Comparison of ENCODE assay signal across 20 cellular contexts in the genomic region with DNA sequence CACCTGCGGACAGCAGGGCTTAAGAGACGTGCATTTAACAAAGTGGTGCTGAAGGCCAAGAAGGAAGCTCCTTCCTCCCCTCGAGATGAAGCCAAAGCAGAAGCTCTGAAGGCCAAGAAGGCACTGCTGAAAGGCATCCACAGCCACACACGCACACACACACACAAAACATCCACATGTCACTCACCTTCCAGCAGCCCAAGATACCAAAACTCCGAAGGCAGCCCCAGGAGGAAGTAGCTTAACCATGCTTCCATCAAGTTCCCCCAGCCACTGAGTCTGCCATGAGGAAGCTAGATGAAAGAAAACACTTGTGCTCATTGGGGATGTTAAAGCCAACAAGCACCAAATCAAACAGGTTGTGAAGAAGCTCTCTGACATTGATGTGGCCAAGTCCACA.
A peak's percentile ranks its signal among the peaks of the same experiment; 100 is the strongest.
DNase-seq lines count a peak whose midpoint lies in the region; ATAC-seq, FAIRE-seq and TF ChIP-seq lines count a peak whose summit lies in the region.
"Had no signal": no experiment of that assay in that cellular context is flagged by ENCODE, and none has a peak within 500 bp of the region (broad histone marks: within the 10 kb centered on the region; RNA-seq: fewer than 3 reads in every experiment).

No MANE protein-coding gene starts in this region.

- H3K27ac ChIP-seq in H9 (ENCODE audit: insufficient read length, low read depth, low read length) (no peak overlapping the region), left lung (no peak overlapping the region)
- H3K27ac ChIP-seq: GM23248 had no signal

- H3K9me3 ChIP-seq in H9 (ENCODE audit: control insufficient read depth, low read depth, low read length) = no peaks in the 10 kb centered on the region
- no peaks in the 10 kb centered on the region for H3K9me3 ChIP-seq in left lung
- H3K9me3 ChIP-seq: Caco-2, HAP-1 had no signal

- no peak overlapping the region for H3K4ac ChIP-seq in H9 (ENCODE audit: low read depth, low read length)

- no peak overlapping the region for H3K4me2 ChIP-seq in H9 (ENCODE audit: insufficient read depth, insufficient read length, low read length)

- WGBS in H9 (ENCODE audit: extremely low coverage, insufficient read length, low lambda C conversion rate) = no CpG with 5 or more reads among the region's 5 CpGs

- H3K9ac ChIP-seq in H9 (ENCODE audit: extremely low read depth, insufficient read length, low read length) = no peak overlapping the region
- H3K9ac ChIP-seq: GM23248 had no signal

- no peaks in the 10 kb centered on the region for H4K20me1 ChIP-seq in H9 (ENCODE audit: control insufficient read depth, insufficient read depth, insufficient read length)

- no peak overlapping the region for H4K5ac ChIP-seq in H9 (ENCODE audit: insufficient read length, low read depth, low read length)

- no peaks in the 10 kb centered on the region; the same call in 1 of the 2 replicates for H3K27me3 Mint-ChIP-seq in H9 (ENCODE audit: low read depth)

- H3K4me3 Mint-ChIP-seq in H9 = no peak overlapping the region
- H3K4me3 Mint-ChIP-seq: CD4-positive, CD25-positive, alpha-beta regulatory T cell; CD8-positive, alpha-beta T cell; HFFc6 had no signal

- H2AK5ac ChIP-seq in H9 (ENCODE audit: insufficient read length, low read length) = no peak overlapping the region

- H4K91ac ChIP-seq in H9 (ENCODE audit: insufficient read length, low read depth, low read length) = no peak overlapping the region

- no peaks in the 10 kb centered on the region for H3K79me2 ChIP-seq in H9 (ENCODE audit: insufficient read depth, low read length)

- no peaks in the 10 kb centered on the region for H3K36me3 Mint-ChIP-seq in H9 (ENCODE audit: insufficient read depth in 1 of 3, low read depth in 3 of 3)
- H3K36me3 Mint-ChIP-seq: CD4-positive, CD25-positive, alpha-beta regulatory T cell; CD8-positive, alpha-beta T cell had no signal

- H3K23me2 ChIP-seq in H9 (ENCODE audit: insufficient read length, low read depth, low read length, poor library complexity, severe bottlenecking) = no peaks in the 10 kb centered on the region

- no peak for TF ChIP-seq POLR2A in GM12891 (IDR thresholded peaks at IDR 0.05; ENCODE audit: low read depth, low read length)

- no peak for ATAC-seq in left lung
- ATAC-seq: CD8-positive, alpha-beta T cell had no signal

- intact Hi-C loops in left lung (cut with DNase I) = no loop called here

- H2BK5ac ChIP-seq in H9 (ENCODE audit: insufficient read length, low read length) = no peak overlapping the region

- H2AFZ ChIP-seq in H9 (ENCODE audit: low read length) = no peak overlapping the region
- H2AFZ ChIP-seq: GM23248 had no signal

- H3K14ac ChIP-seq in H9 (ENCODE audit: insufficient read depth, low read length) = 0 out of 2 replicates have a peak overlapping the region, but pooled peaks have one; percentile 16

- no peak overlapping the region for H3K4me3 ChIP-seq in left lung
- H3K4me3 ChIP-seq: GM23248, HAP-1 had no signal

- peaks cover 0 to 7% of the 10 kb centered on the region in 2 experiments; a peak in 3 of 4 replicates for H3K4me1 Mint-ChIP-seq in H9
- H3K4me1 Mint-ChIP-seq: CD4-positive, CD25-positive, alpha-beta regulatory T cell had no signal

- H3K18ac ChIP-seq in H9 (ENCODE audit: insufficient read length, low read depth, low read length) = no peak overlapping the region

- H3T11ph ChIP-seq in H9 (ENCODE audit: low read length) = no peak overlapping the region

- no peak overlapping the region for H3K23ac ChIP-seq in H9 (ENCODE audit: insufficient read length, low read depth, low read length)

- no peak overlapping the region for H3K56ac ChIP-seq in H9 (ENCODE audit: insufficient read length, low read depth, low read length)

- H3K27ac Mint-ChIP-seq in H9 = no peak overlapping the region
- H3K27ac Mint-ChIP-seq: CD4-positive, CD25-positive, alpha-beta regulatory T cell; CD8-positive, alpha-beta T cell; HFFc6 had no signal

- in situ Hi-C loops in GM13977 (cut with MboI; ENCODE audit: low pct_unique_long_range_greater_than_20kb, low sequenced_read_pairs, unreplicated experiment) = no loop called here

- H3K4me1 ChIP-seq in H9 (ENCODE audit: insufficient read depth, low read length) = no peaks in the 10 kb centered on the region
- H3K4me1 ChIP-seq in left lung = no peaks in the 10 kb centered on the region
- H3K4me1 ChIP-seq: Caco-2, HAP-1 had no signal

- H3K9me3 Mint-ChIP-seq in H9 = no peaks in the 10 kb centered on the region
- H3K9me3 Mint-ChIP-seq: CD4-positive, CD25-positive, alpha-beta regulatory T cell; CD8-positive, alpha-beta T cell had no signal

- no peak for FAIRE-seq in GM12891 (lab: Jason Lieb, UNC)
- FAIRE-seq: GM12892, GM19239, H1 had no signal

- no peak for DNase-seq in H9
- peak; percentile 9 to 39 for DNase-seq in Kasumi-1 (lab: John Stamatoyannopoulos, UW)
- peak; percentile 45 for DNase-seq in UCSD-AML1 (lab: John Stamatoyannopoulos, UW; ENCODE audit: unreplicated experiment)
- no peak for DNase-seq in GM12891 (ENCODE audit: insufficient read length, low spot score)
- no peak for DNase-seq in left lung
- no peak for DNase-seq in H4 (ENCODE audit: low spot score)
- no peak for DNase-seq in GM13977 (ENCODE audit: low spot score)
- DNase-seq: C1 segment of cervical spinal cord; Caco-2; CD4-positive, CD25-positive, alpha-beta regulatory T cell; CD8-positive, alpha-beta T cell; DMS153; DND-41; GF-D8; GM23248; HFFc6 had no signal

- no peaks in the 10 kb centered on the region for H3K36me3 ChIP-seq in left lung
- H3K36me3 ChIP-seq: HAP-1 had no signal

- H2BK15ac ChIP-seq in H9 (ENCODE audit: low read depth, low read length) = no peak overlapping the region

- H3K79me1 ChIP-seq in H9 (ENCODE audit: insufficient read depth, low read depth, low read length, poor library complexity, severe bottlenecking) = no peaks in the 10 kb centered on the region

- H2BK120ac ChIP-seq in H9 (ENCODE audit: low read depth, low read length, poor library complexity, severe bottlenecking) = no peak overlapping the region

- no peak for TF ChIP-seq CTCF in H9 (conservative IDR thresholded peaks at IDR 0.05)
- no peak for TF ChIP-seq CTCF in left lung (IDR thresholded peaks at IDR 0.05)
- TF ChIP-seq CTCF in GM13977 (IDR thresholded peaks at IDR 0.05; ENCODE audit: extremely low read depth, insufficient read depth, missing control alignments) = no peak

- no peaks in the 10 kb centered on the region for H3K27me3 ChIP-seq in H9 (ENCODE audit: insufficient read depth, low read length)
- H3K27me3 ChIP-seq in left lung = no peaks in the 10 kb centered on the region

- no peak overlapping the region for H2BK20ac ChIP-seq in H9 (ENCODE audit: low read depth, low read length, poor library complexity, severe bottlenecking)

- H4K8ac ChIP-seq in H9 (replicated peaks; ENCODE audit: insufficient read length, low read depth, low read length) = no peak overlapping the region

- no peak overlapping the region for H2BK12ac ChIP-seq in H9 (ENCODE audit: insufficient read length, low read depth, low read length)

TF ChIP-seq in GM12891, 5 proteins besides CTCF, POLR2A, EP300 and RAD21:
- TF ChIP-seq PAX5 (IDR thresholded peaks at IDR 0.05; ENCODE audit: insufficient read depth, low read length, severe bottlenecking) = no peak
- TF ChIP-seq SPI1 (IDR thresholded peaks at IDR 0.05; ENCODE audit: low read depth, low read length) = no peak
- no peak for TF ChIP-seq POU2F2 (IDR thresholded peaks at IDR 0.05; ENCODE audit: low read depth, low read length)
- TF ChIP-seq POLR2AphosphoS5 (IDR thresholded peaks at IDR 0.05; ENCODE audit: low read depth, low read length) = no peak
- no peak for TF ChIP-seq TAF1 (IDR thresholded peaks at IDR 0.05; ENCODE audit: low read depth, low read length)

Comparison
In these comparisons a context has a peak if more than half of its experiments do, and no peak if none do; other contexts are left out.
1. DNase-seq: peak in Kasumi-1 (2 of 2) and UCSD-AML1 (single experiment); none in H9 (single experiment), GM12891 (single experiment), left lung (0 of 2), H4 (single experiment) and GM13977 (single experiment).